In genomic region chr18:2568129-2568528, GRCh38 we compare ENCODE assay signal across 18 cellular contexts.
"Had no signal": no experiment of that assay in that cellular context is flagged by ENCODE, and none has a peak within 500 bp of the region (broad histone marks: within the 10 kb centered on the region; RNA-seq: fewer than 3 reads in every experiment).

No MANE protein-coding gene starts in this region.

- H3K27ac ChIP-seq: dorsolateral prefrontal cortex, epithelial cell of prostate, foreskin keratinocyte, hepatocyte, parathyroid adenoma had no signal

- H3K27me3 Mint-ChIP-seq: activated CD4-positive, alpha-beta T cell treated with anti-CD3 and anti-CD28 coated beads for 36 hours; activated naive CD8-positive, alpha-beta T cell treated with anti-CD3 and anti-CD28 coated beads for 36 hours; stimulated activated naive B cell treated with anti-CD40 and anti-IgM and Interleukin-4, amounts not matched to agents 10 μg/mL and 1 μg/mL and 100 μg/mL, for 72 hours had no signal

- H3K4me3 ChIP-seq: dorsolateral prefrontal cortex, hepatocyte, lung had no signal

- H3K27me3 ChIP-seq: foreskin keratinocyte, hepatocyte had no signal

- H3K4me3 Mint-ChIP-seq: activated naive CD8-positive, alpha-beta T cell treated with anti-CD3 and anti-CD28 coated beads for 36 hours; endodermal cell; WTC11 had no signal

- H3K27ac Mint-ChIP-seq: activated CD4-positive, alpha-beta T cell treated with anti-CD3 and anti-CD28 coated beads for 36 hours; activated naive CD8-positive, alpha-beta T cell treated with anti-CD3 and anti-CD28 coated beads for 36 hours; endodermal cell; stimulated activated naive B cell treated with anti-CD40 and anti-IgM and Interleukin-4, amounts not matched to agents 10 μg/mL and 1 μg/mL and 100 μg/mL, for 72 hours; WTC11 had no signal

- ATAC-seq: activated CD4-positive, alpha-beta T cell treated with anti-CD3 and anti-CD28 coated beads for 36 hours; foreskin keratinocyte; left cardiac atrium; sciatic nerve; stimulated activated naive B cell treated with anti-CD40 and anti-IgM and Interleukin-4, amounts not matched to agents 10 μg/mL and 1 μg/mL and 100 μg/mL, for 72 hours; WTC11 had no signal

- H3K9me3 Mint-ChIP-seq: activated naive CD8-positive, alpha-beta T cell treated with anti-CD3 and anti-CD28 coated beads for 36 hours; stimulated activated naive B cell treated with anti-CD40 and anti-IgM and Interleukin-4, amounts not matched to agents 10 μg/mL and 1 μg/mL and 100 μg/mL, for 72 hours; WTC11 had no signal

- DNase-seq: activated CD4-positive, alpha-beta T cell treated with anti-CD3 and anti-CD28 coated beads for 36 hours; activated CD4-positive, alpha-beta T cell treated with anti-CD3 and anti-CD28 coated beads, Interleukin-2, amount 50 U/mL, for 48 hours; activated gamma-delta T cell; activated naive CD8-positive, alpha-beta T cell treated with anti-CD3 and anti-CD28 coated beads for 36 hours; amygdala; dorsolateral prefrontal cortex; endodermal cell; foreskin keratinocyte; left cardiac atrium; midbrain; stimulated activated CD4-positive, alpha-beta T cell treated with anti-CD3 and anti-CD28 coated beads, Interleukin-4, amount 100 ng/mL, for 24 hours; stimulated activated naive B cell treated with anti-CD40 and anti-IgM and Interleukin-4, amounts not matched to agents 10 μg/mL and 1 μg/mL and 100 μg/mL, for 72 hours had no signal
